Comparison of ENCODE assay signal across 27 cellular contexts in the genomic region with DNA sequence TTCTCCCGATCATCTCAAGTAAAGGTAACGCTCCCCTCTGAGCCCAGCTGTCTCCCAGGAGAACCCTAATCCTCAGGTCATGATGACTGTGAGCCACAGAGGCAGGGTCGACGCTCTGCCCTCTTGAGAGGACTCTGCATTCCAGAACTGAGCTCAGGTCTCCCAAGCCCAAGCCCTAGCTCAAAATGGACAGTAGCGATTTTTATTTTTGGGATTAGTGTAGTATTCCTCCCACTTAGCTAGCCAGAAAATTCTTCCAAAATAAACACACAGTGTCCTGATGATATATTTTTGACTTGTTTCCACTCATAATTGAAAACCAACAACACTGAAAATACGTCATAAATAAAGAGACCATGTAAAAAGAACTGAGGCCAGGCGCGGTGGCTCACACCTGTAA.
DNase-seq lines count a peak whose midpoint lies in the region; ATAC-seq, FAIRE-seq and TF ChIP-seq lines count a peak whose summit lies in the region.
"Had no signal": no experiment of that assay in that cellular context is flagged by ENCODE, and none has a peak within 500 bp of the region (broad histone marks: within the 10 kb centered on the region; RNA-seq: fewer than 3 reads in every experiment).

No MANE protein-coding gene starts in this region.

- WGBS in heart right ventricle, 2 donors = 65 to 71% methylated on average over 8 of the region's 8 CpGs
- 6% methylated on average over 8 of the region's 8 CpGs for WGBS in HepG2 (ENCODE audit: low lambda C conversion rate)
- WGBS in right lobe of liver (ENCODE audit: insufficient coverage, low coverage, low lambda C conversion rate, missing lambda C conversion rate) = 72% methylated on average over 6 of the region's 8 CpGs

- peak in 5 of 8 donors; percentile 22 to 68 (median 49) for ATAC-seq in heart right ventricle
- ATAC-seq in HepG2 = no peak
- ATAC-seq in right lobe of liver = no peak
- no peak for ATAC-seq in GM18867 (IDR thresholded peaks at IDR 0.05; ENCODE audit: unreplicated experiment)
- ATAC-seq: A549, GM12878 had no signal

- H3F3A ChIP-seq in neural progenitor cell (ENCODE audit: low read depth) = no peaks in the 10 kb centered on the region

- peaks cover 3% of the 10 kb centered on the region for H3K4me1 Mint-ChIP-seq in neural progenitor cell
- H3K4me1 Mint-ChIP-seq: B cell; CD14-positive monocyte; CD4-positive, alpha-beta memory T cell; CD4-positive, CD25-positive, alpha-beta regulatory T cell; CD8-positive, alpha-beta memory T cell had no signal

- H2AFZ ChIP-seq in HepG2 (ENCODE audit: low read length) (no peak overlapping the region), neural progenitor cell (replicated peaks) (no peak overlapping the region)

- H3K4me3 ChIP-seq in heart right ventricle (no peak overlapping the region), right atrium auricular region (no peak overlapping the region), HepG2 (replicated peaks in 1 of 3; ENCODE audit: insufficient read depth in 1 of 3, low read depth in 2 of 3, low read length in 3 of 3) (no peak overlapping the region), right lobe of liver (no peak overlapping the region), neural progenitor cell (no peak overlapping the region)
- H3K4me3 ChIP-seq: A549, GM12878 had no signal

- H3K4me3 Mint-ChIP-seq in neural progenitor cell = peak overlapping the region; percentile 35
- H3K4me3 Mint-ChIP-seq: B cell; CD14-positive monocyte; CD4-positive, alpha-beta memory T cell; CD4-positive, CD25-positive, alpha-beta regulatory T cell; CD8-positive, alpha-beta memory T cell had no signal

- CTCF ChIA-PET in HepG2 (lab: Yijun Ruan, JAX; ENCODE audit: low intra/inter-chr PET ratio, low total read pairs) = no interaction called here

- DNase-seq in heart right ventricle (no peak), right atrium auricular region (ENCODE audit: low spot score) (no peak), HepG2 (ENCODE audit: low spot score) (no peak), right lobe of liver (no peak), neural progenitor cell (ENCODE audit: low spot score) (no peak), iPS-NIHi7 (ENCODE audit: extremely low spot score) (no peak)
- DNase-seq: AML-193; CD4-positive, alpha-beta memory T cell; CD4-positive, CD25-positive, alpha-beta regulatory T cell; CD8-positive, alpha-beta memory T cell; COR-L47; DMS 273 treated with DMSO at 0.1 percent for 48 hours; DMS153; DMS53; DMS79; DND-41; EL; GDM1 had no signal

- H3K36me3 Mint-ChIP-seq in neural progenitor cell = no peaks in the 10 kb centered on the region
- H3K36me3 Mint-ChIP-seq: CD14-positive monocyte; CD4-positive, alpha-beta memory T cell; CD4-positive, CD25-positive, alpha-beta regulatory T cell; CD8-positive, alpha-beta memory T cell had no signal

- no peaks in the 10 kb centered on the region for H3K36me3 ChIP-seq in heart right ventricle
- no peaks in the 10 kb centered on the region for H3K36me3 ChIP-seq in right atrium auricular region
- H3K36me3 ChIP-seq in HepG2 (replicated peaks in 1 of 2; ENCODE audit: control insufficient read depth in 1 of 2, insufficient read depth in 2 of 2, low read length in 2 of 2) = no peaks in the 10 kb centered on the region
- H3K36me3 ChIP-seq in right lobe of liver = no peaks in the 10 kb centered on the region
- H3K36me3 ChIP-seq in neural progenitor cell = no peaks in the 10 kb centered on the region

- TF ChIP-seq CTCF in heart right ventricle (IDR thresholded peaks at IDR 0.05) (no peak), right atrium auricular region (IDR thresholded peaks at IDR 0.05) (no peak), HepG2 (CRISPR knock-in tag; IDR thresholded peaks at IDR 0.05) (no peak), right lobe of liver (IDR thresholded peaks at IDR 0.05) (no peak), neural progenitor cell (IDR thresholded peaks at IDR 0.05) (no peak)

- H3K9me3 Mint-ChIP-seq in neural progenitor cell = peaks cover 9% of the 10 kb centered on the region

- no peaks in the 10 kb centered on the region for H3K79me2 ChIP-seq in HepG2 (ENCODE audit: insufficient read depth, low read length)
- no peaks in the 10 kb centered on the region for H3K79me2 ChIP-seq in neural progenitor cell (ENCODE audit: low read depth)

- no peaks in the 10 kb centered on the region for H3K4me1 ChIP-seq in heart right ventricle
- H3K4me1 ChIP-seq in right atrium auricular region = no peaks in the 10 kb centered on the region
- no peaks in the 10 kb centered on the region for H3K4me1 ChIP-seq in HepG2 (ENCODE audit: insufficient read depth, low read length)
- H3K4me1 ChIP-seq in right lobe of liver = no peaks in the 10 kb centered on the region
- H3K4me1 ChIP-seq in neural progenitor cell = peaks cover 4% of the 10 kb centered on the region
- H3K4me1 ChIP-seq: A549 had no signal

- TF ChIP-seq POLR2A in HepG2 (IDR thresholded peaks at IDR 0.05; ENCODE audit: insufficient read depth in 1 of 2, low read depth in 2 of 2, low read length in 2 of 2) = no peak
- no peak for TF ChIP-seq POLR2A in right lobe of liver (IDR thresholded peaks at IDR 0.05)

- H3K4me2 ChIP-seq in HepG2 (ENCODE audit: low read depth, low read length) (no peak overlapping the region), neural progenitor cell (no peak overlapping the region)
- H3K4me2 ChIP-seq: A549 had no signal

- no peak for FAIRE-seq in HepG2 (lab: Jason Lieb, UNC)
- FAIRE-seq: A549, GM12878, GM12892, GM18507, GM19239 had no signal

- peaks cover 0 to 16% (median 0%) of the 10 kb centered on the region in 11 donors for H3K9me3 ChIP-seq in heart right ventricle
- H3K9me3 ChIP-seq in right atrium auricular region = no peaks in the 10 kb centered on the region
- H3K9me3 ChIP-seq in HepG2 (ENCODE audit: low read length) = peaks cover 10% of the 10 kb centered on the region; the same call in 1 of the 2 replicates
- H3K9me3 ChIP-seq in right lobe of liver = no peaks in the 10 kb centered on the region
- H3K9me3 ChIP-seq in neural progenitor cell (ENCODE audit: low read depth) = no peaks in the 10 kb centered on the region
- H3K9me3 ChIP-seq: A549 had no signal

- TF ChIP-seq EP300 in HepG2 (IDR thresholded peaks at IDR 0.05; ENCODE audit: low read depth in 2 of 2, low read length in 2 of 2) = no peak
- TF ChIP-seq EP300 in HepG2 (CRISPR knock-in tag; IDR thresholded peaks at IDR 0.05; ENCODE audit: borderline replicate concordance) = no peak

- peaks cover 6% of the 10 kb centered on the region for H3K27me3 Mint-ChIP-seq in neural progenitor cell (ENCODE audit: insufficient read depth, low read depth)
- H3K27me3 Mint-ChIP-seq: B cell had no signal

- TF ChIP-seq RAD21 in HepG2 (CRISPR knock-in tag; IDR thresholded peaks at IDR 0.05) = no peak

- intact Hi-C loops in heart right ventricle (cut with DNase I) (no loop called here), HepG2 (cut with micrococcal nuclease; ENCODE audit: unreplicated experiment) (no loop called here), right lobe of liver (cut with DNase I) (no loop called here)

- no TSS peak for BruUV-seq in HepG2 (replicated peaks; lab: Mats Ljungman, UMichigan)

- H3K27ac ChIP-seq in heart right ventricle (no peak overlapping the region), right atrium auricular region (no peak overlapping the region), HepG2 (ENCODE audit: extremely low read length, insufficient read depth, low read length) (no peak overlapping the region), right lobe of liver (no peak overlapping the region), neural progenitor cell (no peak overlapping the region)
- H3K27ac ChIP-seq: 22Rv1, A549 had no signal

- H4K20me1 ChIP-seq in HepG2 (ENCODE audit: insufficient read depth, low read length) (no peaks in the 10 kb centered on the region), neural progenitor cell (ENCODE audit: low read depth) (no peaks in the 10 kb centered on the region)

- H3K9ac ChIP-seq in HepG2 (ENCODE audit: insufficient read depth, low read depth, low read length) (no peak overlapping the region), neural progenitor cell (no peak overlapping the region)

- H3K27ac Mint-ChIP-seq in neural progenitor cell = no peak overlapping the region
- H3K27ac Mint-ChIP-seq: B cell; CD14-positive monocyte; CD4-positive, alpha-beta memory T cell; CD4-positive, CD25-positive, alpha-beta regulatory T cell; CD8-positive, alpha-beta memory T cell had no signal

- POLR2A ChIA-PET in HepG2 (lab: Yijun Ruan, JAX) = no interaction called here

- H3K27me3 ChIP-seq in heart right ventricle (peaks cover 0 to 4% (median 0%) of the 10 kb centered on the region in 7 donors), right atrium auricular region (no peaks in the 10 kb centered on the region), HepG2 (ENCODE audit: control insufficient read depth in 1 of 2, insufficient read depth in 2 of 2, low read length in 2 of 2) (peaks cover 0 to 23% of the 10 kb centered on the region in 2 experiments; a peak in 2 of 5 replicates), right lobe of liver (no peaks in the 10 kb centered on the region), neural progenitor cell (no peaks in the 10 kb centered on the region)

- in situ Hi-C loops in HepG2 (cut with HindIII; ENCODE audit: extremely low pct_ligation_motif_present, low pct_unique_long_range_greater_than_20kb) = no loop called here

TF ChIP-seq in HepG2, 621 proteins besides CTCF, POLR2A, EP300 and RAD21:
- TF ChIP-seq ZNF160 (CRISPR knock-in tag; IDR thresholded peaks at IDR 0.05) = no peak
- TF ChIP-seq CREB1 (IDR thresholded peaks at IDR 0.05) = peak; percentile 57
- no peak for TF ChIP-seq CREB1 (CRISPR knock-in tag; IDR thresholded peaks at IDR 0.05)

Comparison
In these comparisons a context has a peak if more than half of its experiments do, and no peak if none do; other contexts are left out.
1. ATAC-seq: peak in heart right ventricle (5 of 8); none in HepG2 (single experiment), right lobe of liver (0 of 4) and GM18867 (single experiment).